9 cellular contexts compared by ENCODE assay signal in genomic region chr3:50268703-50269451, GRCh38. TPM values are rescaled to one million over a fixed set of nuclear protein-coding genes. Genes with fewer than 3 reads are reported as not detected.
DNase-seq lines count a peak whose midpoint lies in the region; ATAC-seq and TF ChIP-seq lines count a peak whose summit lies in the region.
"Had no signal": no experiment of that assay in that cellular context is flagged by ENCODE, and none has a peak within 500 bp of the region (broad histone marks: within the 10 kb centered on the region; RNA-seq: fewer than 3 reads in every experiment).

Gene SEMA3B (plus strand): TSS chr3:50269147. CDS start chr3:50269241, 94 bp downstream.

- peaks cover 12% of the 10 kb centered on the region for H3K4me1 Mint-ChIP-seq in activated CD8-positive, alpha-beta T cell treated with anti-CD3 and anti-CD28 coated beads for 36 hours (ENCODE audit: low read depth)
- H3K4me1 Mint-ChIP-seq in activated CD8-positive, alpha-beta T cell treated with anti-CD3 and anti-CD28 coated beads, Interleukin-2, amount 10 ng/mL, durations not matched to agents 7 days and 5 days (ENCODE audit: low read depth): peaks cover 14% of the 10 kb centered on the region
- H3K4me1 Mint-ChIP-seq in activated CD4-positive, alpha-beta memory T cell treated with anti-CD3 and anti-CD28 coated beads, Interleukin-2, amount 10 ng/mL, durations not matched to agents 7 days and 5 days: peaks cover 15% of the 10 kb centered on the region

- no peak for TF ChIP-seq CTCF in activated CD8-positive, alpha-beta T cell treated with anti-CD3 and anti-CD28 coated beads for 36 hours (IDR thresholded peaks at IDR 0.05)
- no peak for TF ChIP-seq CTCF in epithelial cell of esophagus (IDR thresholded peaks at IDR 0.05; ENCODE audit: insufficient read depth, low read depth, low read length, missing control alignments)

- H3K4me3 ChIP-seq in epithelial cell of esophagus (ENCODE audit: low read length) (no peak within 1 kb of the TSS), muscle layer of colon (ENCODE audit: low read depth in 1 of 2, low read length in 2 of 2) (peak within 1 kb of the TSS; percentile 37 to 79)

- POLR2A ChIA-PET in activated CD8-positive, alpha-beta T cell treated with anti-CD3 and anti-CD28 coated beads for 36 hours (lab: Charles Lee): interaction anchor here (1.0 to 3.3 kb wide), 3 partner anchors 9 to 21 kb away, joined by 3 to 10 read pairs (median 3); no protein-coding TSS in a partner anchor
- POLR2A ChIA-PET in activated CD8-positive, alpha-beta T cell treated with anti-CD3 and anti-CD28 coated beads, Interleukin-2, amount 10 ng/mL, durations not matched to agents 7 days and 5 days (lab: Charles Lee): no interaction called here
- POLR2A ChIA-PET in activated CD4-positive, alpha-beta memory T cell treated with anti-CD3 and anti-CD28 coated beads, Interleukin-2, amount 10 ng/mL, durations not matched to agents 7 days and 5 days (lab: Charles Lee): no interaction called here

- H3K27ac ChIP-seq in muscle layer of colon (ENCODE audit: low read depth, low read length): peak within 1 kb of the TSS; percentile 82

- H3K9me3 Mint-ChIP-seq in activated CD8-positive, alpha-beta T cell treated with anti-CD3 and anti-CD28 coated beads for 36 hours: no peaks in the 10 kb centered on the region
- no peaks in the 10 kb centered on the region for H3K9me3 Mint-ChIP-seq in activated CD8-positive, alpha-beta T cell treated with anti-CD3 and anti-CD28 coated beads, Interleukin-2, amount 10 ng/mL, durations not matched to agents 7 days and 5 days (ENCODE audit: insufficient read depth)
- no peaks in the 10 kb centered on the region for H3K9me3 Mint-ChIP-seq in activated CD4-positive, alpha-beta memory T cell treated with anti-CD3 and anti-CD28 coated beads, Interleukin-2, amount 10 ng/mL, durations not matched to agents 7 days and 5 days

- DNase-seq in activated CD8-positive, alpha-beta T cell treated with anti-CD3 and anti-CD28 coated beads for 36 hours: no peak
- no peak for DNase-seq in activated CD8-positive, alpha-beta T cell treated with anti-CD3 and anti-CD28 coated beads, Interleukin-2, amount 10 ng/mL, durations not matched to agents 7 days and 5 days
- peak; percentile 76 for DNase-seq in epithelial cell of esophagus (ENCODE audit: low read depth)
- DNase-seq in DMS153 treated with DMSO at 0.1 percent for 48 hours (lab: John Stamatoyannopoulos, UW; ENCODE audit: unreplicated experiment): no peak
- no peak for DNase-seq in amniotic stem cell (lab: John Stamatoyannopoulos, UW)
- no peak for DNase-seq in activated CD4-positive, alpha-beta memory T cell treated with anti-CD3 and anti-CD28 coated beads, Interleukin-2, amount 10 ng/mL, durations not matched to agents 7 days and 5 days
- DNase-seq: activated CD4-positive, alpha-beta T cell treated with anti-CD3 and anti-CD28 coated beads, Interleukin-2, amount 50 U/mL, for 4 hours had no signal

- H3K4me1 ChIP-seq in muscle layer of colon (ENCODE audit: insufficient read depth, low read length): peaks cover 61% of the 10 kb centered on the region

- CTCF ChIA-PET in activated CD8-positive, alpha-beta T cell treated with anti-CD3 and anti-CD28 coated beads for 36 hours (lab: Charles Lee): interaction anchor here (1.0 to 4.0 kb wide), 4 partner anchors 10 to 78 kb away, joined by 3 to 18 read pairs (median 12); partner anchors contain the start of gene GNAT1
- CTCF ChIA-PET in activated CD8-positive, alpha-beta T cell treated with anti-CD3 and anti-CD28 coated beads, Interleukin-2, amount 10 ng/mL, durations not matched to agents 7 days and 5 days (lab: Charles Lee): interaction anchor here (1.1 to 2.5 kb wide), 3 partner anchors 22 to 65 kb away, joined by 3 to 7 read pairs (median 3); no protein-coding TSS in a partner anchor
- CTCF ChIA-PET in activated CD4-positive, alpha-beta memory T cell treated with anti-CD3 and anti-CD28 coated beads, Interleukin-2, amount 10 ng/mL, durations not matched to agents 7 days and 5 days (lab: Charles Lee): interaction anchor here (0.7 to 3.9 kb wide), 4 partner anchors 9 to 55 kb away, joined by 3 to 18 read pairs (median 6); no protein-coding TSS in a partner anchor

- peaks cover 22% of the 10 kb centered on the region for H3K27me3 Mint-ChIP-seq in activated CD8-positive, alpha-beta T cell treated with anti-CD3 and anti-CD28 coated beads for 36 hours
- H3K27me3 Mint-ChIP-seq in activated CD8-positive, alpha-beta T cell treated with anti-CD3 and anti-CD28 coated beads, Interleukin-2, amount 10 ng/mL, durations not matched to agents 7 days and 5 days (ENCODE audit: low read depth): peaks cover 23% of the 10 kb centered on the region
- H3K27me3 Mint-ChIP-seq in activated CD4-positive, alpha-beta memory T cell treated with anti-CD3 and anti-CD28 coated beads, Interleukin-2, amount 10 ng/mL, durations not matched to agents 7 days and 5 days: peaks cover 30% of the 10 kb centered on the region

- intact Hi-C loops in activated CD8-positive, alpha-beta T cell treated with anti-CD3 and anti-CD28 coated beads for 36 hours (cut with micrococcal nuclease): no loop called here

- H3K9me3 ChIP-seq in muscle layer of colon (ENCODE audit: low read length): no peaks in the 10 kb centered on the region

- H3K36me3 ChIP-seq in muscle layer of colon (ENCODE audit: insufficient read depth, low read length): peaks cover 7% of the 10 kb centered on the region

- no peaks in the 10 kb centered on the region for H3K27me3 ChIP-seq in muscle layer of colon (ENCODE audit: control insufficient read depth in 1 of 2, insufficient read depth in 2 of 2, low read length in 2 of 2)

- H3K36me3 Mint-ChIP-seq in activated CD8-positive, alpha-beta T cell treated with anti-CD3 and anti-CD28 coated beads for 36 hours (ENCODE audit: low read depth): no peaks in the 10 kb centered on the region
- no peaks in the 10 kb centered on the region for H3K36me3 Mint-ChIP-seq in activated CD8-positive, alpha-beta T cell treated with anti-CD3 and anti-CD28 coated beads, Interleukin-2, amount 10 ng/mL, durations not matched to agents 7 days and 5 days (ENCODE audit: low read depth)
- no peaks in the 10 kb centered on the region for H3K36me3 Mint-ChIP-seq in activated CD4-positive, alpha-beta memory T cell treated with anti-CD3 and anti-CD28 coated beads, Interleukin-2, amount 10 ng/mL, durations not matched to agents 7 days and 5 days (ENCODE audit: low read depth)

- H3K4me3 Mint-ChIP-seq in activated CD8-positive, alpha-beta T cell treated with anti-CD3 and anti-CD28 coated beads for 36 hours: no peak within 1 kb of the TSS
- no peak within 1 kb of the TSS for H3K4me3 Mint-ChIP-seq in activated CD8-positive, alpha-beta T cell treated with anti-CD3 and anti-CD28 coated beads, Interleukin-2, amount 10 ng/mL, durations not matched to agents 7 days and 5 days
- H3K4me3 Mint-ChIP-seq in activated CD4-positive, alpha-beta memory T cell treated with anti-CD3 and anti-CD28 coated beads, Interleukin-2, amount 10 ng/mL, durations not matched to agents 7 days and 5 days: no peak within 1 kb of the TSS

- peak within 1 kb of the TSS; percentile 91 for H3K9ac ChIP-seq in muscle layer of colon (ENCODE audit: low read length)

- ATAC-seq in activated CD8-positive, alpha-beta T cell treated with anti-CD3 and anti-CD28 coated beads for 36 hours: no peak
- ATAC-seq in activated CD8-positive, alpha-beta T cell treated with anti-CD3 and anti-CD28 coated beads, Interleukin-2, amount 10 ng/mL, durations not matched to agents 7 days and 5 days: no peak
- ATAC-seq in GM21526 (IDR thresholded peaks at IDR 0.05; ENCODE audit: low FRiP score, unreplicated experiment): no peak

- peak within 1 kb of the TSS; percentile 5 for H3K27ac Mint-ChIP-seq in activated CD8-positive, alpha-beta T cell treated with anti-CD3 and anti-CD28 coated beads for 36 hours
- H3K27ac Mint-ChIP-seq in activated CD8-positive, alpha-beta T cell treated with anti-CD3 and anti-CD28 coated beads, Interleukin-2, amount 10 ng/mL, durations not matched to agents 7 days and 5 days: no peak within 1 kb of the TSS
- no peak within 1 kb of the TSS for H3K27ac Mint-ChIP-seq in activated CD4-positive, alpha-beta memory T cell treated with anti-CD3 and anti-CD28 coated beads, Interleukin-2, amount 10 ng/mL, durations not matched to agents 7 days and 5 days

RNA-seq across cellular contexts. Expression of gene SEMA3B, which starts in this region (rescaled TPM):
- 1 to 10 TPM; 1.6 to 2.3 TPM for total RNA-seq in activated CD8-positive, alpha-beta T cell treated with anti-CD3 and anti-CD28 coated beads for 36 hours
- total RNA-seq in activated CD8-positive, alpha-beta T cell treated with anti-CD3 and anti-CD28 coated beads, Interleukin-2, amount 10 ng/mL, durations not matched to agents 7 days and 5 days: under 1 TPM; 0.52 to 0.84 TPM
- under 1 TPM; 0.38 to 0.55 TPM for total RNA-seq in activated CD4-positive, alpha-beta memory T cell treated with anti-CD3 and anti-CD28 coated beads, Interleukin-2, amount 10 ng/mL, durations not matched to agents 7 days and 5 days
